In genomic region chr9:75914936-75915335, GRCh38 we compare ENCODE assay signal across 17 cellular contexts. TPM values are rescaled to one million over a fixed set of nuclear protein-coding genes. Genes with fewer than 3 reads are reported as not detected.
DNase-seq lines count a peak whose midpoint lies in the region; ATAC-seq, FAIRE-seq and TF ChIP-seq lines count a peak whose summit lies in the region.
"Had no signal": no experiment of that assay in that cellular context is flagged by ENCODE, and none has a peak within 500 bp of the region (broad histone marks: within the 10 kb centered on the region; RNA-seq: fewer than 3 reads in every experiment).

No MANE protein-coding gene starts in this region.

- peaks cover 15% of the 10 kb centered on the region for H3K4me1 Mint-ChIP-seq in progenitor cell of endocrine pancreas (ENCODE audit: low read depth)

- no peak overlapping the region for H3K4me3 ChIP-seq in pancreas
- H3K4me3 ChIP-seq: A549, HAP-1 had no signal

- peak; percentile 29 to 50 (median 32) for ATAC-seq in pancreas
- no peak for ATAC-seq in GM19395 (IDR thresholded peaks at IDR 0.05; ENCODE audit: unreplicated experiment)
- ATAC-seq: A549 had no signal

- no peak for FAIRE-seq in pancreas (lab: Jason Lieb, UNC)
- FAIRE-seq: GM12892, H1 had no signal

- intact Hi-C loops in pancreas (cut with DNase I) = no loop called here

- peak; percentile 28 for DNase-seq in amniotic epithelial cell (ENCODE audit: low read depth)
- peak; percentile 95 for DNase-seq in kidney tubule cell (ENCODE audit: low spot score)
- DNase-seq in pancreas = no peak
- DNase-seq in NOMO-1 (lab: John Stamatoyannopoulos, UW; ENCODE audit: unreplicated experiment in 2 of 2) = no peak
- no peak for DNase-seq in progenitor cell of endocrine pancreas (ENCODE audit: low spot score, unreplicated experiment)
- DNase-seq: BE2C; CD4-positive, alpha-beta memory T cell; DND-41; GDM1; HFFc6; IMR-90 had no signal

- WGBS in pancreas, 2 donors = 24 to 34% methylated on average over 4 of the region's 4 CpGs

- H3K9me3 ChIP-seq in pancreas = no peaks in the 10 kb centered on the region
- H3K9me3 ChIP-seq: A549, BE2C had no signal

- H3K4me3 Mint-ChIP-seq in progenitor cell of endocrine pancreas (ENCODE audit: low read depth) = no peak overlapping the region
- H3K4me3 Mint-ChIP-seq: CD4-positive, alpha-beta memory T cell; HFFc6 had no signal

- no peak overlapping the region for H3K27ac Mint-ChIP-seq in progenitor cell of endocrine pancreas
- H3K27ac Mint-ChIP-seq: CD4-positive, alpha-beta memory T cell; HFFc6 had no signal

- no peaks in the 10 kb centered on the region for H3K9me3 Mint-ChIP-seq in progenitor cell of endocrine pancreas (ENCODE audit: low read depth)
- H3K9me3 Mint-ChIP-seq: CD4-positive, alpha-beta memory T cell had no signal

- no peaks in the 10 kb centered on the region for H3K27me3 ChIP-seq in pancreas

- H3K4me1 ChIP-seq in pancreas = peaks cover 2 to 25% (median 25%) of the 10 kb centered on the region in 3 donors
- H3K4me1 ChIP-seq: BE2C, HAP-1 had no signal

- H3K27me3 Mint-ChIP-seq in progenitor cell of endocrine pancreas = no peaks in the 10 kb centered on the region
- H3K27me3 Mint-ChIP-seq: CD4-positive, alpha-beta memory T cell had no signal

- no peaks in the 10 kb centered on the region for H3K36me3 Mint-ChIP-seq in progenitor cell of endocrine pancreas (ENCODE audit: insufficient read depth)

- H3K27ac ChIP-seq in pancreas = no peak overlapping the region
- H3K27ac ChIP-seq: A549, C4-2B had no signal

- no peaks in the 10 kb centered on the region for H3K36me3 ChIP-seq in pancreas
- H3K36me3 ChIP-seq: BE2C, HAP-1 had no signal

- TF ChIP-seq CTCF in pancreas (IDR thresholded peaks at IDR 0.05) (no peak), progenitor cell of endocrine pancreas (IDR thresholded peaks at IDR 0.05; ENCODE audit: unreplicated experiment) (no peak)

RNA-seq across cellular contexts. Expression of gene PCSK5, which starts 24.5 kb away (rescaled TPM):
- total RNA-seq in pancreas = 10 to 100 TPM in 1 of 6 donors, 1 to 10 TPM in 5; 3.9 to 10.3 (median 4.8) TPM
- polyA plus RNA-seq in pancreas = 1 to 10 TPM in 1 of 2 donors, under 1 TPM in 1; 0.99 to 1.5 TPM
- 7.3 and 9.8 TPM in 2 replicates for total RNA-seq in progenitor cell of endocrine pancreas

Comparison
In these comparisons a context has a peak if more than half of its experiments do, and no peak if none do; other contexts are left out.
1. DNase-seq: peak in amniotic epithelial cell (single experiment) and kidney tubule cell (single experiment); none in pancreas (0 of 6), NOMO-1 (0 of 2) and progenitor cell of endocrine pancreas (single experiment).